In the genomic region with DNA sequence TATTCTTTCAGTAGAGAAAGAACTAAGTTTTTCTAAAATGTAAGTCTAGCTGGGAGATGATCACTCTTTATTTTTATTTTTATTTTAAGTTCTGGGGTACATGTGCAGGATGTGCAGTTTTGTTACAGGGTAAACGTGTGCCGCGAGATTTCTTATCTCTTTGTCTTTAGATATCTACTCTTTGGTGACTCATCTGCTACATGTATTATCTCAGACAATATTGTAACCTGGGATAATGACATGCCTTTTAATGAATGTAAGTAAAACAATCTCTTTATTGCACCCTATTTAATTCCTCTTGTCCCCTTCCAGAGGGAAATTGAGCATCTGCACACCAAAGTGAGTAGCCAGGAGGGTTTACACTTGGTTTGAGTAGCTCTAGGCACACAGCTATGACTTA, we compare ENCODE assay signal across 28 cellular contexts. TPM values are rescaled to one million over a fixed set of nuclear protein-coding genes. Genes with fewer than 3 reads are reported as not detected.
A peak's percentile ranks its signal among the peaks of the same experiment; 100 is the strongest.
DNase-seq lines count a peak whose midpoint lies in the region; ATAC-seq, FAIRE-seq and TF ChIP-seq lines count a peak whose summit lies in the region.
"Had no signal": no experiment of that assay in that cellular context is flagged by ENCODE, and none has a peak within 500 bp of the region (broad histone marks: within the 10 kb centered on the region; RNA-seq: fewer than 3 reads in every experiment).

No MANE protein-coding gene starts in this region.

- CTCF ChIA-PET in K562 (lab: Yijun Ruan, JAX; ENCODE audit: low intra/inter-chr PET ratio), result interaction anchor here (0.6 kb wide), 1 partner anchor 614 kb away, joined by 3 read pairs; no protein-coding TSS in a partner anchor

- TF ChIP-seq RAD21 in K562 (CRISPR knock-in tag; conservative IDR thresholded peaks at IDR 0.05 in 1 of 2, IDR thresholded peaks at IDR 0.05 in 1 of 2), result no peak

- no peak for TF ChIP-seq POLR2A in K562 (conservative IDR thresholded peaks at IDR 0.05)

- no peaks in the 10 kb centered on the region for H3K27me3 Mint-ChIP-seq in activated T-cell treated with anti-CD3 and anti-CD28 coated beads, Interleukin-2, amount 50 U/mL, for 72 hours (ENCODE audit: low read depth)
- no peaks in the 10 kb centered on the region for H3K27me3 Mint-ChIP-seq in stimulated activated memory B cell treated with anti-CD40 and anti-IgM and Interleukin-4, amounts not matched to agents 10 μg/mL and 1 μg/mL and 100 μg/mL, for 72 hours

- peaks cover 29% of the 10 kb centered on the region for H3K4me1 Mint-ChIP-seq in activated T-cell treated with anti-CD3 and anti-CD28 coated beads, Interleukin-2, amount 50 U/mL, for 72 hours (ENCODE audit: low read depth)
- peaks cover 28% of the 10 kb centered on the region for H3K4me1 Mint-ChIP-seq in stimulated activated memory B cell treated with anti-CD40 and anti-IgM and Interleukin-4, amounts not matched to agents 10 μg/mL and 1 μg/mL and 100 μg/mL, for 72 hours

- peaks cover 0 to 2% of the 10 kb centered on the region in 2 donors for H3K36me3 Mint-ChIP-seq in activated T-cell treated with anti-CD3 and anti-CD28 coated beads, Interleukin-2, amount 50 U/mL, for 72 hours (ENCODE audit: insufficient read depth in 2 of 2)
- H3K36me3 Mint-ChIP-seq in stimulated activated memory B cell treated with anti-CD40 and anti-IgM and Interleukin-4, amounts not matched to agents 10 μg/mL and 1 μg/mL and 100 μg/mL, for 72 hours, result peaks cover 16% of the 10 kb centered on the region
- H3K36me3 Mint-ChIP-seq: CD4-positive, alpha-beta memory T cell had no signal

- no peak overlapping the region for H2AFZ ChIP-seq in K562 (ENCODE audit: low read depth, low read length)

- FAIRE-seq in K562 (lab: Jason Lieb, UNC), result no peak
- FAIRE-seq: A204.1, GM12892, GM19239, HTR-8/SVneo had no signal

- no peaks in the 10 kb centered on the region for H3K36me3 ChIP-seq in KOPT-K1 (ENCODE audit: insufficient read depth, low read length)
- no peaks in the 10 kb centered on the region for H3K36me3 ChIP-seq in K562 (ENCODE audit: control insufficient read depth, insufficient read depth, low read length)
- H3K36me3 ChIP-seq: BLaER1 treated with 17β-estradiol and CSF1 and Interleukin-3, amounts not matched to agents 10 nM and 100 nM had no signal

- H3K27ac ChIP-seq in KOPT-K1 (ENCODE audit: low read depth, low read length, poor library complexity, severe bottlenecking) (peak overlapping the region; percentile 94), K562 (ENCODE audit: extremely low read depth, low read depth, low read length) (no peak overlapping the region; the same call in 2 of the 3 replicates)
- H3K27ac ChIP-seq: BLaER1 treated with 17β-estradiol and CSF1 and Interleukin-3, amounts not matched to agents 10 nM and 100 nM had no signal

- H4K20me1 ChIP-seq in K562 (replicated peaks; ENCODE audit: control insufficient read depth, insufficient read depth, low read length), result no peaks in the 10 kb centered on the region
- H4K20me1 ChIP-seq: BLaER1 treated with 17β-estradiol and CSF1 and Interleukin-3, amounts not matched to agents 10 nM and 100 nM had no signal

- no TSS peak for BruUV-seq in K562 (replicated peaks; lab: Mats Ljungman, UMichigan)

- H3K27me3 ChIP-seq in K562 (ENCODE audit: control insufficient read depth in 2 of 2, insufficient read depth in 2 of 2, low read length in 2 of 2), result no peaks in the 10 kb centered on the region
- H3K27me3 ChIP-seq: BLaER1 treated with 17β-estradiol and CSF1 and Interleukin-3, amounts not matched to agents 10 nM and 100 nM had no signal

- no peak for TF ChIP-seq EP300 in K562 (IDR thresholded peaks at IDR 0.05; ENCODE audit: low read length)

- peak overlapping the region; percentile 2 for H3K27ac Mint-ChIP-seq in activated T-cell treated with anti-CD3 and anti-CD28 coated beads, Interleukin-2, amount 50 U/mL, for 72 hours
- H3K27ac Mint-ChIP-seq in stimulated activated memory B cell treated with anti-CD40 and anti-IgM and Interleukin-4, amounts not matched to agents 10 μg/mL and 1 μg/mL and 100 μg/mL, for 72 hours, result peak overlapping the region; percentile 44

- intact Hi-C loops in K562 (cut with micrococcal nuclease), result no loop called here

- no peak overlapping the region for H3K4me3 Mint-ChIP-seq in activated T-cell treated with anti-CD3 and anti-CD28 coated beads, Interleukin-2, amount 50 U/mL, for 72 hours
- H3K4me3 Mint-ChIP-seq in stimulated activated memory B cell treated with anti-CD40 and anti-IgM and Interleukin-4, amounts not matched to agents 10 μg/mL and 1 μg/mL and 100 μg/mL, for 72 hours, result no peak overlapping the region

- no peak overlapping the region for H3K4me3 ChIP-seq in K562
- H3K4me3 ChIP-seq: BLaER1 treated with 17β-estradiol and CSF1 and Interleukin-3, amounts not matched to agents 10 nM and 100 nM had no signal

- no peaks in the 10 kb centered on the region for H3K9me1 ChIP-seq in K562 (ENCODE audit: control insufficient read depth, insufficient read depth, low read length)

- H3K9me3 ChIP-seq in KOPT-K1 (ENCODE audit: insufficient read depth, low read length, poor library complexity, severe bottlenecking) (no peaks in the 10 kb centered on the region), K562 (replicated peaks; ENCODE audit: control insufficient read depth, insufficient read depth, low read depth, low read length) (no peaks in the 10 kb centered on the region)
- H3K9me3 ChIP-seq: BLaER1 treated with 17β-estradiol and CSF1 and Interleukin-3, amounts not matched to agents 10 nM and 100 nM; Caco-2 had no signal

- ATAC-seq in activated T-cell treated with anti-CD3 and anti-CD28 coated beads, Interleukin-2, amount 50 U/mL, for 72 hours (replicated peaks in 1 of 2), result no peak
- ATAC-seq in K562, result peak; percentile 32; the same call in 1 of the 3 replicates
- no peak for ATAC-seq in stimulated activated memory B cell treated with anti-CD40 and anti-IgM and Interleukin-4, amounts not matched to agents 10 μg/mL and 1 μg/mL and 100 μg/mL, for 72 hours
- no peak for ATAC-seq in GM18519 (IDR thresholded peaks at IDR 0.05; ENCODE audit: low FRiP score, unreplicated experiment)
- ATAC-seq: HCT116, SK-N-SH treated with all-trans-retinoic acid at 6 μM for 48 hours had no signal

- in situ Hi-C loops in K562 (cut with MboI), result no loop called here

- no peak overlapping the region for H3K9ac ChIP-seq in K562 (ENCODE audit: insufficient read depth in 1 of 2, low read depth in 2 of 2, low read length in 2 of 2)
- H3K9ac ChIP-seq: BLaER1 treated with 17β-estradiol and CSF1 and Interleukin-3, amounts not matched to agents 10 nM and 100 nM had no signal

- whole genome bisulfite sequencing in K562 (ENCODE audit: insufficient coverage, low coverage, missing lambda C conversion rate), result 1% methylated on average over 3 of the region's 3 CpGs

- H3K4me2 ChIP-seq in K562 (ENCODE audit: insufficient read depth, low read length), result peak overlapping the region; percentile 36; the same call in 1 of the 2 replicates
- H3K4me2 ChIP-seq: BLaER1 treated with 17β-estradiol and CSF1 and Interleukin-3, amounts not matched to agents 10 nM and 100 nM had no signal

- POLR2A ChIA-PET in K562 (lab: Yijun Ruan, JAX), result interaction anchor here (0.7 to 1.9 kb wide), 4 partner anchors 9 to 56 kb away, joined by 3 to 7 read pairs (median 4); no protein-coding TSS in a partner anchor

- no peak for TF ChIP-seq CTCF in K562 (IDR thresholded peaks at IDR 0.05 in 2 of 3, conservative IDR thresholded peaks at IDR 0.05 in 1 of 3; ENCODE audit: insufficient read depth in 2 of 3, low read depth in 1 of 3, low read length in 3 of 3)

- DNase-seq in activated T-cell treated with anti-CD3 and anti-CD28 coated beads, Interleukin-2, amount 50 U/mL, for 72 hours, result no peak
- no peak for DNase-seq in activated T-cell treated with anti-CD3 and anti-CD28 coated beads for 4 hours
- DNase-seq in K562 (ENCODE audit: extremely low read depth in 1 of 4, low spot score in 3 of 4), result no peak
- no peak for DNase-seq in stimulated activated naive CD4-positive, alpha-beta T cell (lab: John Stamatoyannopoulos, UW)
- DNase-seq in effector CD4-positive, alpha-beta T cell, result no peak
- DNase-seq: AML-193; Caco-2; CD4-positive, alpha-beta memory T cell; DMS79; GF-D8; KBM-7; MM.1S; NCI-H2029; NCI-H446; NCI-H524 treated with DMSO at 0.1 percent for 48 hours; NCI-H774 had no signal

- H3K79me2 ChIP-seq in K562 (ENCODE audit: control insufficient read depth, insufficient read depth, low read length), result no peaks in the 10 kb centered on the region

- peaks cover 0 to 22% of the 10 kb centered on the region in 2 experiments; a peak in 2 of 5 replicates for H3K4me1 ChIP-seq in K562 (replicated peaks in 1 of 2; ENCODE audit: control insufficient read depth in 2 of 2, insufficient read depth in 2 of 2, low read length in 2 of 2)
- H3K4me1 ChIP-seq: BLaER1 treated with 17β-estradiol and CSF1 and Interleukin-3, amounts not matched to agents 10 nM and 100 nM; Caco-2 had no signal

- peaks cover 0 to 3% of the 10 kb centered on the region in 2 donors for H3K9me3 Mint-ChIP-seq in activated T-cell treated with anti-CD3 and anti-CD28 coated beads, Interleukin-2, amount 50 U/mL, for 72 hours
- no peaks in the 10 kb centered on the region for H3K9me3 Mint-ChIP-seq in stimulated activated memory B cell treated with anti-CD40 and anti-IgM and Interleukin-4, amounts not matched to agents 10 μg/mL and 1 μg/mL and 100 μg/mL, for 72 hours
- H3K9me3 Mint-ChIP-seq: CD4-positive, alpha-beta memory T cell had no signal

RNA-seq across cellular contexts. Expression of a gene that starts 9.4 kb away (rescaled TPM):
- under 1 TPM; 0.07 to 0.26 TPM for total RNA-seq in activated T-cell treated with anti-CD3 and anti-CD28 coated beads, Interleukin-2, amount 50 U/mL, for 72 hours
- 0.97 and 2.7 TPM in 2 replicates for total RNA-seq in K562 (2011; cell fraction: chromatin; rRNA removed; ENCODE audit: low replicate concordance)
- 0.67 and 1.2 TPM in 2 replicates for total RNA-seq in K562 (2011; cell fraction: nucleolus; rRNA removed)
- 1.2 and 1.4 TPM in 2 replicates for total RNA-seq in K562 (2011; cell fraction: nucleoplasm; rRNA removed)
- total RNA-seq in K562 (2014; rRNA removed) (0.32 and 0.33 TPM in 2 replicates), K562 (2014; rRNA removed; fragmentation: Illumina TruSeq; extraction: Trizol) (0.44 and 0.45 TPM in 2 replicates), K562 (2015; rRNA removed; fragmentation: Illumina TruSeq; extraction: Trizol) (0.07 and 0.11 TPM in 2 replicates), K562 (2021) (0.51 and 0.66 TPM in 2 replicates)
- polyA plus RNA-seq in K562 (2011; rRNA removed) (0.57 and 0.72 TPM in 2 replicates), K562 (2014; fragmentation: Illumina TruSeq; extraction: Trizol) (0.44 and 0.67 TPM in 2 replicates), K562 (2014; fragmentation: Nextera tagmentation; extraction: Ambion mirVana) (under 1 TPM; 0.25 to 0.27 TPM), K562 (2014; rRNA removed) (0.36 and 0.37 TPM in 2 replicates)
- 0.24 and 0.31 TPM in 2 replicates for polyA plus RNA-seq in K562 (2011; cell fraction: cytosol; rRNA removed)
- polyA plus RNA-seq in K562 (2011; cell fraction: nucleus; rRNA removed), result 1.5 and 1.8 TPM in 2 replicates
- 0.21 and 0.35 TPM in 2 replicates for polyA plus RNA-seq in K562 (2012)
- polyA minus RNA-seq in K562 (2011; rRNA and poly(A)+ RNA removed), result 0.28 and 0.54 TPM in 2 replicates
- polyA minus RNA-seq in K562 (2011; cell fraction: cytosol; rRNA and poly(A)+ RNA removed), result 0.38 TPM in 1 of 2 replicates, not detected in the other
- polyA minus RNA-seq in K562 (2011; cell fraction: nucleus; rRNA and poly(A)+ RNA removed), result 1.1 and 1.6 TPM in 2 replicates
- total RNA-seq: PC-3 had no signal

RNA-seq across cellular contexts. Expression of a gene that starts 32.4 kb away (rescaled TPM):
- under 1 TPM; 0.09 to 0.22 TPM for total RNA-seq in activated T-cell treated with anti-CD3 and anti-CD28 coated beads, Interleukin-2, amount 50 U/mL, for 72 hours
- total RNA-seq in K562 (2011; cell fraction: chromatin; rRNA removed; ENCODE audit: low replicate concordance), result 0.21 and 1.3 TPM in 2 replicates
- 0.13 and 0.17 TPM in 2 replicates for total RNA-seq in K562 (2011; cell fraction: nucleolus; rRNA removed)
- 1.3 and 1.9 TPM in 2 replicates for total RNA-seq in K562 (2011; cell fraction: nucleoplasm; rRNA removed)
- 0.23 and 0.37 TPM in 2 replicates for total RNA-seq in K562 (2014; rRNA removed)
- 0.15 and 0.22 TPM in 2 replicates for total RNA-seq in K562 (2014; rRNA removed; fragmentation: Illumina TruSeq; extraction: Trizol)
- 0.18 and 0.23 TPM in 2 replicates for total RNA-seq in K562 (2015; rRNA removed; fragmentation: Illumina TruSeq; extraction: Trizol)
- total RNA-seq in K562 (2021), result 0.20 and 0.47 TPM in 2 replicates
- 0.13 and 0.18 TPM in 2 replicates for polyA plus RNA-seq in K562 (2011; rRNA removed)
- polyA plus RNA-seq in K562 (2011; cell fraction: cytosol; rRNA removed), result 0.04 and 0.12 TPM in 2 replicates
- polyA plus RNA-seq in K562 (2011; cell fraction: nucleus; rRNA removed), result 0.27 and 0.34 TPM in 2 replicates
- polyA plus RNA-seq in K562 (2012), result 0.12 and 0.33 TPM in 2 replicates
- 0.08 and 0.19 TPM in 2 replicates for polyA plus RNA-seq in K562 (2014; fragmentation: Illumina TruSeq; extraction: Trizol)
- under 1 TPM; 0.07 to 0.15 TPM for polyA plus RNA-seq in K562 (2014; fragmentation: Nextera tagmentation; extraction: Ambion mirVana)
- 0.12 and 0.20 TPM in 2 replicates for polyA plus RNA-seq in K562 (2014; rRNA removed)
- 0.28 and 0.48 TPM in 2 replicates for polyA minus RNA-seq in K562 (2011; rRNA and poly(A)+ RNA removed)
- not detected in 2 replicates for polyA minus RNA-seq in K562 (2011; cell fraction: cytosol; rRNA and poly(A)+ RNA removed)
- polyA minus RNA-seq in K562 (2011; cell fraction: nucleus; rRNA and poly(A)+ RNA removed), result 0.11 and 0.13 TPM in 2 replicates
- total RNA-seq: Caco-2, H4, PC-3 had no signal
